In the genomic region with DNA sequence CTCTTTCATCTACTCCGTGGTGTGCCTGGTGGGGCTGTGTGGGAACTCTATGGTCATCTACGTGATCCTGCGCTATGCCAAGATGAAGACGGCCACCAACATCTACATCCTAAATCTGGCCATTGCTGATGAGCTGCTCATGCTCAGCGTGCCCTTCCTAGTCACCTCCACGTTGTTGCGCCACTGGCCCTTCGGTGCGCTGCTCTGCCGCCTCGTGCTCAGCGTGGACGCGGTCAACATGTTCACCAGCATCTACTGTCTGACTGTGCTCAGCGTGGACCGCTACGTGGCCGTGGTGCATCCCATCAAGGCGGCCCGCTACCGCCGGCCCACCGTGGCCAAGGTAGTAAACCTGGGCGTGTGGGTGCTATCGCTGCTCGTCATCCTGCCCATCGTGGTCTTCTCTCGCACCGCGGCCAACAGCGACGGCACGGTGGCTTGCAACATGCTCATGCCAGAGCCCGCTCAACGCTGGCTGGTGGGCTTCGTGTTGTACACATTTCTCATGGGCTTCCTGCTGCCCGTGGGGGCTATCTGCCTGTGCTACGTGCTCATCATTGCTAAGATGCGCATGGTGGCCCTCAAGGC, we compare ENCODE assay signal across 10 cellular contexts. TPM values are rescaled to one million over a fixed set of nuclear protein-coding genes. Genes with fewer than 3 reads are reported as not detected.
DNase-seq lines count a peak whose midpoint lies in the region; ATAC-seq and TF ChIP-seq lines count a peak whose summit lies in the region.
"Had no signal": no experiment of that assay in that cellular context is flagged by ENCODE, and none has a peak within 500 bp of the region (broad histone marks: within the 10 kb centered on the region; RNA-seq: fewer than 3 reads in every experiment).

No MANE protein-coding gene starts in this region.

- DNase-seq in GM13976 (ENCODE audit: low spot score) (peak; percentile 13), iPS DF 6.9 (ENCODE audit: low read depth, low spot score) (no peak), gastrocnemius medialis (no peak), retina (no peak), SW 1271 (lab: John Stamatoyannopoulos, UW) (no peak), NCI-H2029 (lab: John Stamatoyannopoulos, UW) (no peak)
- DNase-seq in activated CD4-positive, CD25-positive, alpha-beta regulatory T cell (lab: John Stamatoyannopoulos, UW), result no peak
- DNase-seq: mammary epithelial cell had no signal

- TF ChIP-seq CTCF in GM13976 (IDR thresholded peaks at IDR 0.05; ENCODE audit: borderline replicate concordance, control extremely low read depth, extremely low read depth, insufficient read depth, missing control alignments), result no peak
- TF ChIP-seq CTCF in gastrocnemius medialis (IDR thresholded peaks at IDR 0.05 in 4 of 5, conservative IDR thresholded peaks at IDR 0.05 in 1 of 5), result no peak

- H3K27me3 ChIP-seq in iPS DF 6.9 (ENCODE audit: control insufficient read depth, insufficient read depth, low read length) (peaks cover 61% of the 10 kb centered on the region), gastrocnemius medialis (peaks cover 8 to 56% (median 35%) of the 10 kb centered on the region in 3 donors)

- WGBS in iPS DF 6.9 (ENCODE audit: insufficient coverage, insufficient read length), result no CpG with 5 or more reads among the region's 39 CpGs

- H3K4me1 ChIP-seq in iPS DF 6.9 (ENCODE audit: control insufficient read depth, insufficient read depth, low read length), result peaks cover 11% of the 10 kb centered on the region; the same call in 1 of the 2 replicates
- H3K4me1 ChIP-seq in gastrocnemius medialis, result peaks cover 4 to 23% of the 10 kb centered on the region in 2 donors

- ATAC-seq in gastrocnemius medialis, result no peak

- H3K36me3 ChIP-seq in iPS DF 6.9 (ENCODE audit: control insufficient read depth, insufficient read depth, low read length) (no peaks in the 10 kb centered on the region), gastrocnemius medialis (no peaks in the 10 kb centered on the region)

- H3K4me3 ChIP-seq in iPS DF 6.9 (ENCODE audit: low read length) (peak overlapping the region; percentile 8; the same call in 1 of the 2 replicates), gastrocnemius medialis (peak overlapping the region; percentile 35 to 56 (median 50))

- intact Hi-C loops in gastrocnemius medialis (cut with DNase I; ENCODE audit: low total_unique reads), result no loop called here

- no peaks in the 10 kb centered on the region for H3K9me3 ChIP-seq in iPS DF 6.9 (ENCODE audit: control insufficient read depth, insufficient read depth, low read length)
- no peaks in the 10 kb centered on the region for H3K9me3 ChIP-seq in gastrocnemius medialis

- TF ChIP-seq POLR2A in gastrocnemius medialis (IDR thresholded peaks at IDR 0.05), result no peak

- in situ Hi-C loops in GM13976 (cut with MboI; ENCODE audit: low sequenced_read_pairs, unreplicated experiment) (no loop called here), gastrocnemius medialis (cut with MboI; ENCODE audit: low sequenced_read_pairs in 4 of 4) (no loop called here)

- H3K27ac ChIP-seq in angular gyrus (ENCODE audit: low read depth, low read length) (peak overlapping the region; percentile 44), iPS DF 6.9 (ENCODE audit: low read length) (no peak overlapping the region), gastrocnemius medialis (no peak overlapping the region)

RNA-seq across cellular contexts. Expression of a gene that starts 2.0 kb away (rescaled TPM):
- under 1 TPM in 3 of 4 donors, not detected in 1; 0.16 to 0.83 (median 0.33) TPM for total RNA-seq in gastrocnemius medialis
- total RNA-seq: H4 had no signal

RNA-seq across cellular contexts. Expression of a gene that starts 46.2 kb away (rescaled TPM):
- 10 to 100 TPM; 21.2 to 68.6 (median 29.1) TPM for total RNA-seq in gastrocnemius medialis
- total RNA-seq: H4, mammary epithelial cell had no signal
